28 cellular contexts compared by ENCODE assay signal in genomic region chrX:150834695-150835094, GRCh38.
"Had no signal": no experiment of that assay in that cellular context is flagged by ENCODE, and none has a peak within 500 bp of the region (broad histone marks: within the 10 kb centered on the region; RNA-seq: fewer than 3 reads in every experiment).

No MANE protein-coding gene starts in this region.

- FAIRE-seq: bronchial epithelial cell, frontal cortex had no signal

- H3K4me3 Mint-ChIP-seq: activated CD4-positive, alpha-beta memory T cell treated with anti-CD3 and anti-CD28 coated beads for 36 hours; activated CD4-positive, alpha-beta T cell treated with anti-CD3 and anti-CD28 coated beads for 36 hours; activated CD4-positive, alpha-beta T cell treated with anti-CD3 and anti-CD28 coated beads, Interleukin-2, amount 10 ng/mL, durations not matched to agents 24 days and 14 days; activated CD8-positive, alpha-beta T cell treated with anti-CD3 and anti-CD28 coated beads, Interleukin-2, amount 10 ng/mL, durations not matched to agents 7 days and 5 days; activated naive CD8-positive, alpha-beta T cell treated with anti-CD3 and anti-CD28 coated beads, Interleukin-2, amount 10 ng/mL, durations not matched to agents 7 days and 5 days; activated T-cell treated with anti-CD3 and anti-CD28 coated beads, Interleukin-2, amount 50 U/mL, for 4 hours; activated T-helper 17 cell treated with anti-CD3 and anti-CD28 coated beads, Interleukin-2, amount 50 U/mL, for 72 hours; central memory CD8-positive, alpha-beta T cell; dendritic cell treated with granulocyte-macrophage colony-stimulating factor and Interleukin-4, amounts not matched to agents 40 ng/mL and 50 ng/mL, for 4 days; endodermal cell had no signal

- H3K9me3 Mint-ChIP-seq: activated CD4-positive, alpha-beta T cell treated with anti-CD3 and anti-CD28 coated beads, Interleukin-2, amount 10 ng/mL, durations not matched to agents 24 days and 14 days; activated T-cell treated with anti-CD3 and anti-CD28 coated beads, Interleukin-2, amount 50 U/mL, for 4 hours; activated T-helper 17 cell treated with anti-CD3 and anti-CD28 coated beads, Interleukin-2, amount 50 U/mL, for 72 hours; dendritic cell treated with granulocyte-macrophage colony-stimulating factor and Interleukin-4, amounts not matched to agents 40 ng/mL and 50 ng/mL, for 4 days had no signal

- H3K4me3 ChIP-seq: ascending aorta, coronary artery, dorsolateral prefrontal cortex, heart left ventricle had no signal

- DNase-seq: activated CD4-positive, alpha-beta memory T cell treated with anti-CD3 and anti-CD28 coated beads for 36 hours; activated CD4-positive, alpha-beta T cell treated with anti-CD3 and anti-CD28 coated beads for 36 hours; activated CD4-positive, alpha-beta T cell treated with anti-CD3 and anti-CD28 coated beads, Interleukin-2, amount 10 ng/mL, durations not matched to agents 24 days and 14 days; activated CD4-positive, CD25-positive, alpha-beta regulatory T cell; activated CD4-positive, CD25-positive, alpha-beta regulatory T cell treated with anti-CD3 and anti-CD28 coated beads, Interleukin-2, amount 50 U/mL, for 72 hours; activated CD8-positive, alpha-beta T cell treated with anti-CD3 and anti-CD28 coated beads, Interleukin-2, amount 10 ng/mL, durations not matched to agents 7 days and 5 days; activated effector memory CD4-positive, alpha-beta T cell treated with Interleukin-2 at 50 U/mL for 16 hours; activated gamma-delta T cell treated with Interleukin-2 at 50 U/mL for 16 hours; activated naive CD4-positive, alpha-beta T cell treated with anti-CD3 and anti-CD28 coated beads, Interleukin-2, amount 50 U/mL, for 16 hours; activated naive CD4-positive, alpha-beta T cell treated with Interleukin-2 at 50 U/mL for 16 hours; activated naive CD8-positive, alpha-beta T cell treated with anti-CD3 and anti-CD28 coated beads, Interleukin-2, amount 10 ng/mL, durations not matched to agents 7 days and 5 days; activated T-cell treated with anti-CD3 and anti-CD28 coated beads, Interleukin-2, amount 50 U/mL, for 4 hours; brain microvascular endothelial cell; dorsolateral prefrontal cortex; effector memory CD4-positive, alpha-beta T cell; endodermal cell; foreskin fibroblast; glutamatergic neuron; heart left ventricle; T-helper 2 cell had no signal

- H3K4me1 ChIP-seq: ascending aorta, heart left ventricle had no signal

- H3K36me3 ChIP-seq: ascending aorta, brain microvascular endothelial cell had no signal

- H3K27ac ChIP-seq: ascending aorta, brain microvascular endothelial cell, coronary artery, dorsolateral prefrontal cortex had no signal

- ATAC-seq: activated CD4-positive, alpha-beta T cell treated with anti-CD3 and anti-CD28 coated beads for 36 hours; activated CD8-positive, alpha-beta T cell treated with anti-CD3 and anti-CD28 coated beads, Interleukin-2, amount 10 ng/mL, durations not matched to agents 7 days and 5 days; activated T-cell treated with anti-CD3 and anti-CD28 coated beads, Interleukin-2, amount 50 U/mL, for 4 hours; activated T-helper 17 cell treated with anti-CD3 and anti-CD28 coated beads, Interleukin-2, amount 50 U/mL, for 72 hours; esophagus mucosa; heart left ventricle had no signal

- H3K9me3 ChIP-seq: ascending aorta had no signal

- H3K27ac Mint-ChIP-seq: activated CD4-positive, alpha-beta memory T cell treated with anti-CD3 and anti-CD28 coated beads for 36 hours; activated CD4-positive, alpha-beta T cell treated with anti-CD3 and anti-CD28 coated beads for 36 hours; activated CD4-positive, alpha-beta T cell treated with anti-CD3 and anti-CD28 coated beads, Interleukin-2, amount 10 ng/mL, durations not matched to agents 24 days and 14 days; activated CD8-positive, alpha-beta T cell treated with anti-CD3 and anti-CD28 coated beads, Interleukin-2, amount 10 ng/mL, durations not matched to agents 7 days and 5 days; activated naive CD8-positive, alpha-beta T cell treated with anti-CD3 and anti-CD28 coated beads, Interleukin-2, amount 10 ng/mL, durations not matched to agents 7 days and 5 days; activated T-helper 17 cell treated with anti-CD3 and anti-CD28 coated beads, Interleukin-2, amount 50 U/mL, for 72 hours; dendritic cell treated with granulocyte-macrophage colony-stimulating factor and Interleukin-4, amounts not matched to agents 40 ng/mL and 50 ng/mL, for 4 days; endodermal cell had no signal

- H3K27me3 Mint-ChIP-seq: activated CD4-positive, alpha-beta memory T cell treated with anti-CD3 and anti-CD28 coated beads for 36 hours; activated CD4-positive, alpha-beta T cell treated with anti-CD3 and anti-CD28 coated beads for 36 hours; activated CD4-positive, alpha-beta T cell treated with anti-CD3 and anti-CD28 coated beads, Interleukin-2, amount 10 ng/mL, durations not matched to agents 24 days and 14 days; activated naive CD8-positive, alpha-beta T cell treated with anti-CD3 and anti-CD28 coated beads, Interleukin-2, amount 10 ng/mL, durations not matched to agents 7 days and 5 days; activated T-helper 17 cell treated with anti-CD3 and anti-CD28 coated beads, Interleukin-2, amount 50 U/mL, for 72 hours; central memory CD8-positive, alpha-beta T cell; dendritic cell treated with granulocyte-macrophage colony-stimulating factor and Interleukin-4, amounts not matched to agents 40 ng/mL and 50 ng/mL, for 4 days had no signal

- H3K4me1 Mint-ChIP-seq: activated CD4-positive, alpha-beta T cell treated with anti-CD3 and anti-CD28 coated beads for 36 hours; activated T-helper 17 cell treated with anti-CD3 and anti-CD28 coated beads, Interleukin-2, amount 50 U/mL, for 72 hours; central memory CD8-positive, alpha-beta T cell; endodermal cell had no signal

- H3K27me3 ChIP-seq: ascending aorta, brain microvascular endothelial cell, heart left ventricle had no signal
